Comparison of ENCODE assay signal across 21 cellular contexts in genomic region chr14:77557391-77557790, GRCh38. TPM values are rescaled to one million over a fixed set of nuclear protein-coding genes. Genes with fewer than 3 reads are reported as not detected.
DNase-seq lines count a peak whose midpoint lies in the region; ATAC-seq, FAIRE-seq and TF ChIP-seq lines count a peak whose summit lies in the region.
"Had no signal": no experiment of that assay in that cellular context is flagged by ENCODE, and none has a peak within 500 bp of the region (broad histone marks: within the 10 kb centered on the region; RNA-seq: fewer than 3 reads in every experiment).

No MANE protein-coding gene starts in this region.

- H3K9me3 Mint-ChIP-seq in activated naive CD4-positive, alpha-beta T cell treated with anti-CD3 and anti-CD28 coated beads, Interleukin-2, amount 50 U/mL, for 72 hours, result no peaks in the 10 kb centered on the region
- no peaks in the 10 kb centered on the region for H3K9me3 Mint-ChIP-seq in activated naive CD4-positive, alpha-beta T cell treated with anti-CD3 and anti-CD28 coated beads for 36 hours
- H3K9me3 Mint-ChIP-seq: activated naive CD4-positive, alpha-beta T cell treated with anti-CD3 and anti-CD28 coated beads, Interleukin-2, amount 50 U/mL, for 24 hours; stimulated activated naive CD8-positive, alpha-beta T cell treated with anti-CD3 and anti-CD28 coated beads, Interleukin-15, Interleukin-2, amounts not matched to agents 100 ng/mL and 50 ng/mL, for 24 hours had no signal

- no peak for FAIRE-seq in kidney (lab: Jason Lieb, UNC)
- FAIRE-seq: H1 had no signal

- no peak for DNase-seq in activated naive CD4-positive, alpha-beta T cell treated with anti-CD3 and anti-CD28 coated beads, Interleukin-2, amount 50 U/mL, for 72 hours (ENCODE audit: low spot score in 2 of 2)
- DNase-seq in activated naive CD4-positive, alpha-beta T cell treated with anti-CD3 and anti-CD28 coated beads for 36 hours, result no peak
- DNase-seq in OCI-M1 (lab: John Stamatoyannopoulos, UW) (peak; percentile 83), dorsolateral prefrontal cortex (no peak), superior temporal gyrus (ENCODE audit: extremely low spot score) (peak; percentile 54), midbrain (lab: John Stamatoyannopoulos, UW) (no peak), kidney (no peak), colonic mucosa (no peak)
- DNase-seq: CD4-positive, alpha-beta memory T cell; DMS79 treated with DMSO at 0.1 percent for 48 hours; left ventricle myocardium superior; NCI-H1694 treated with DMSO at 0.1 percent for 48 hours; NCI-H526; SHP77 treated with DMSO at 0.1 percent for 48 hours; T-helper 9 cell had no signal

- peak overlapping the region; percentile 46 to 99 (median 91) for H3K27ac ChIP-seq in dorsolateral prefrontal cortex
- H3K27ac ChIP-seq in kidney (ENCODE audit: low read depth in 2 of 2, low read length in 2 of 2), result no peak overlapping the region
- H3K27ac ChIP-seq in colonic mucosa, result no peak overlapping the region
- H3K27ac ChIP-seq: gastroesophageal sphincter had no signal

- H3K36me3 Mint-ChIP-seq in activated naive CD4-positive, alpha-beta T cell treated with anti-CD3 and anti-CD28 coated beads, Interleukin-2, amount 50 U/mL, for 72 hours, result peaks cover 0 to 7% of the 10 kb centered on the region in 2 donors
- H3K36me3 Mint-ChIP-seq in activated naive CD4-positive, alpha-beta T cell treated with anti-CD3 and anti-CD28 coated beads for 36 hours (ENCODE audit: low read depth), result peaks cover 18% of the 10 kb centered on the region

- TF ChIP-seq CTCF in dorsolateral prefrontal cortex (IDR thresholded peaks at IDR 0.05 in 54 of 56, conservative IDR thresholded peaks at IDR 0.05 in 2 of 56; ENCODE audit: low read depth in 1 of 56, partially characterized antibody in 56 of 56) (no peak), kidney (IDR thresholded peaks at IDR 0.05; ENCODE audit: borderline replicate concordance, extremely low read depth, insufficient read depth) (no peak), colonic mucosa (IDR thresholded peaks at IDR 0.05) (no peak)

- CTCF ChIA-PET in activated naive CD4-positive, alpha-beta T cell treated with anti-CD3 and anti-CD28 coated beads for 36 hours (lab: Charles Lee), result no interaction called here

- peaks cover 4 to 17% of the 10 kb centered on the region in 2 donors for H3K36me3 ChIP-seq in kidney (ENCODE audit: control insufficient read depth in 1 of 2, insufficient read depth in 2 of 2, low read length in 2 of 2)
- no peaks in the 10 kb centered on the region for H3K36me3 ChIP-seq in colonic mucosa

- intact Hi-C loops in activated naive CD4-positive, alpha-beta T cell treated with anti-CD3 and anti-CD28 coated beads for 36 hours (cut with micrococcal nuclease), result no loop called here
- intact Hi-C loops in dorsolateral prefrontal cortex (cut with DNase I), result loop anchor here in 1 of 2 donors (10.0 kb wide), 1 partner anchor 403 kb away; no protein-coding TSS in a partner anchor
- intact Hi-C loops in kidney (cut with DNase I), result no loop called here
- intact Hi-C loops in colonic mucosa (cut with DNase I), result loop anchor here (10.0 kb wide), 1 partner anchor 233 kb away; the partner anchor contains the start of genes GSTZ1 and POMT2

- peak; percentile 28 to 52 for ATAC-seq in activated naive CD4-positive, alpha-beta T cell treated with anti-CD3 and anti-CD28 coated beads, Interleukin-2, amount 50 U/mL, for 72 hours
- ATAC-seq: gastroesophageal sphincter, left ventricle myocardium superior, sciatic nerve had no signal

- H3K4me3 ChIP-seq in dorsolateral prefrontal cortex (peak overlapping the region in 7 of 59 donors; percentile 2 to 21 (median 4)), kidney (ENCODE audit: low read length in 2 of 2) (no peak overlapping the region), colonic mucosa (no peak overlapping the region)
- H3K4me3 ChIP-seq: gastroesophageal sphincter had no signal

- no peaks in the 10 kb centered on the region for H3K9me3 ChIP-seq in kidney (ENCODE audit: control insufficient read depth in 1 of 2, low read length in 2 of 2)
- H3K9me3 ChIP-seq in colonic mucosa, result no peaks in the 10 kb centered on the region
- H3K9me3 ChIP-seq: gastroesophageal sphincter had no signal

- H3K27me3 Mint-ChIP-seq in activated naive CD4-positive, alpha-beta T cell treated with anti-CD3 and anti-CD28 coated beads for 36 hours (ENCODE audit: low read depth), result no peaks in the 10 kb centered on the region
- H3K27me3 Mint-ChIP-seq: activated naive CD4-positive, alpha-beta T cell treated with anti-CD3 and anti-CD28 coated beads, Interleukin-2, amount 50 U/mL, for 24 hours; CD4-positive, alpha-beta memory T cell; stimulated activated naive CD8-positive, alpha-beta T cell treated with anti-CD3 and anti-CD28 coated beads, Interleukin-15, Interleukin-2, amounts not matched to agents 100 ng/mL and 50 ng/mL, for 24 hours had no signal

- no peaks in the 10 kb centered on the region for H3K4me1 ChIP-seq in kidney (ENCODE audit: control insufficient read depth in 1 of 2, insufficient read depth in 1 of 2, low read depth in 1 of 2, low read length in 2 of 2)
- H3K4me1 ChIP-seq in colonic mucosa, result no peaks in the 10 kb centered on the region
- H3K4me1 ChIP-seq: gastroesophageal sphincter had no signal

- peak overlapping the region; percentile 18 to 72 for H3K27ac Mint-ChIP-seq in activated naive CD4-positive, alpha-beta T cell treated with anti-CD3 and anti-CD28 coated beads, Interleukin-2, amount 50 U/mL, for 72 hours
- H3K27ac Mint-ChIP-seq in activated naive CD4-positive, alpha-beta T cell treated with anti-CD3 and anti-CD28 coated beads for 36 hours, result no peak overlapping the region
- H3K27ac Mint-ChIP-seq: activated naive CD4-positive, alpha-beta T cell treated with anti-CD3 and anti-CD28 coated beads, Interleukin-2, amount 50 U/mL, for 24 hours; stimulated activated naive CD8-positive, alpha-beta T cell treated with anti-CD3 and anti-CD28 coated beads, Interleukin-15, Interleukin-2, amounts not matched to agents 100 ng/mL and 50 ng/mL, for 24 hours had no signal

- H3K9ac ChIP-seq in kidney (ENCODE audit: low read length in 2 of 2) (no peak overlapping the region), colonic mucosa (ENCODE audit: low read depth in 2 of 2, low read length in 2 of 2) (no peak overlapping the region)

- peaks cover 12% of the 10 kb centered on the region for H3K4me1 Mint-ChIP-seq in activated naive CD4-positive, alpha-beta T cell treated with anti-CD3 and anti-CD28 coated beads for 36 hours (ENCODE audit: low read depth)

- no peaks in the 10 kb centered on the region for H3K27me3 ChIP-seq in dorsolateral prefrontal cortex
- H3K27me3 ChIP-seq in colonic mucosa, result no peaks in the 10 kb centered on the region
- H3K27me3 ChIP-seq: gastroesophageal sphincter had no signal

- H3K4me3 Mint-ChIP-seq in activated naive CD4-positive, alpha-beta T cell treated with anti-CD3 and anti-CD28 coated beads for 36 hours, result no peak overlapping the region
- H3K4me3 Mint-ChIP-seq: activated naive CD4-positive, alpha-beta T cell treated with anti-CD3 and anti-CD28 coated beads, Interleukin-2, amount 50 U/mL, for 24 hours; CD4-positive, alpha-beta memory T cell; stimulated activated naive CD8-positive, alpha-beta T cell treated with anti-CD3 and anti-CD28 coated beads, Interleukin-15, Interleukin-2, amounts not matched to agents 100 ng/mL and 50 ng/mL, for 24 hours had no signal

RNA-seq across cellular contexts. Expression of gene ISM2, which starts 58.8 kb away (rescaled TPM):
- 1 to 10 TPM in 1 of 2 donors, not detected in 1; 1.0 TPM for total RNA-seq in activated naive CD4-positive, alpha-beta T cell treated with anti-CD3 and anti-CD28 coated beads, Interleukin-2, amount 50 U/mL, for 72 hours
- total RNA-seq in activated naive CD4-positive, alpha-beta T cell treated with anti-CD3 and anti-CD28 coated beads for 36 hours, result not detected
- total RNA-seq in dorsolateral prefrontal cortex, result 1 to 10 TPM in 46 of 120 experiments, under 1 TPM in 69, not detected in 5; 0.19 to 3.2 (median 0.90) TPM
- total RNA-seq in kidney, result 0.57 TPM
- polyA plus RNA-seq in kidney (ENCODE audit: insufficient read depth, low read depth, low replicate concordance), result 0.80 TPM
- 1 to 10 TPM in 1 of 2 donors, not detected in 1; 1.2 TPM for total RNA-seq in colonic mucosa
- total RNA-seq: CD4-positive, alpha-beta memory T cell; urinary bladder had no signal
- polyA plus RNA-seq: CD4-positive, alpha-beta memory T cell had no signal

RNA-seq across cellular contexts. Expression of gene SPTLC2, which starts 59.0 kb away (rescaled TPM):
- 10 to 100 TPM; 18.8 to 25.8 TPM for total RNA-seq in activated naive CD4-positive, alpha-beta T cell treated with anti-CD3 and anti-CD28 coated beads, Interleukin-2, amount 50 U/mL, for 72 hours
- 10 to 100 TPM; 16.1 to 18.1 TPM for total RNA-seq in activated naive CD4-positive, alpha-beta T cell treated with anti-CD3 and anti-CD28 coated beads for 36 hours
- 100 to 1,000 TPM in 2 of 120 experiments, 10 to 100 TPM in 118; 19.4 to 116 (median 48.8) TPM for total RNA-seq in dorsolateral prefrontal cortex
- total RNA-seq in kidney, result 66.1 TPM
- polyA plus RNA-seq in kidney (ENCODE audit: insufficient read depth, low read depth, low replicate concordance), result 17.0 TPM
- 10 to 100 TPM; 68.3 to 70.1 TPM for total RNA-seq in colonic mucosa

Comparison
In these comparisons a context has a peak if more than half of its experiments do, and no peak if none do; other contexts are left out.
1. DNase-seq: peak in OCI-M1 (single experiment) and superior temporal gyrus (single experiment); none in activated naive CD4-positive, alpha-beta T cell treated with anti-CD3 and anti-CD28 coated beads, Interleukin-2, amount 50 U/mL, for 72 hours (0 of 2), activated naive CD4-positive, alpha-beta T cell treated with anti-CD3 and anti-CD28 coated beads for 36 hours (single experiment), dorsolateral prefrontal cortex (0 of 10), midbrain (single experiment), kidney (single experiment) and colonic mucosa (single experiment).
2. H3K27ac ChIP-seq: peak in dorsolateral prefrontal cortex (59 of 59); none in kidney (0 of 2) and colonic mucosa (single experiment).